In the genomic region with DNA sequence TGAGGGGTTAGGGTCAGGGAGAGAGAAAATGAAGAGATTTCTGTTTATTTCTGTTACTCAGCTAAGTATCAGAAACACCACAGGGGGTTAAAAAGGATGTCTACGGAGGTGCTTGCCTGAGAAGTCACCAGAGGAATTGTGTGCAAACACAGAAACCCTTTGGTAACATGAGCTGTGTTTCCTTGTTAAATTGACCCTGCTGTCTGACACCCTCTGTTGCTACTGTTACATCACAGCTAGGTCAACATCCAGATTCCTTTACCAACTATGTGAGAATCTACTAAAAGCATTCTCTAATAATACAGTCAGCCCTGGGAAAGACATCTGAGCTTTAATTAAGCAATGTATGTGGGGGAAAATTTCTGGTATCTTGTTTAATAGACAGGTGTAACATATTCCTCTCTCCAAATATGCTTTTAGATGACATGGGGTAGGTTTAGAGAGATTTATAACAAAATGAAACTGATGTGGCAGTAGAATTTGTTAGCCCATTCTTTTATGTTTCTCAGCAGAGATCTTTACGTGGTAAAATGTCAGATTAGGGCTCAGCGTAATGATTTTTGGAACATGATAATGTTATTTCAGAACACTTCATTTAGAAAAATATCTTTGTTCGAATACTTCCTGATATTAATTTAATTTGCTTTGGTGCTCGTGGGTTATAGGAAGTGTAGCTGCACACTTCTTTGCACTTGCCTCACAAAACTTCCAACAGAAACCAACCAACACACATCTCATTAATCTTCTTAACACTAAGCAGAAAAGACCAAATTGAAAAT, we compare ENCODE assay signal across 9 cellular contexts.
DNase-seq lines count a peak whose midpoint lies in the region; ATAC-seq and TF ChIP-seq lines count a peak whose summit lies in the region.
"Had no signal": no experiment of that assay in that cellular context is flagged by ENCODE, and none has a peak within 500 bp of the region (broad histone marks: within the 10 kb centered on the region; RNA-seq: fewer than 3 reads in every experiment).

No MANE protein-coding gene starts in this region.

- no peak overlapping the region for H3K4ac ChIP-seq in mesendoderm (ENCODE audit: low read depth, low read length)

- DNase-seq in AG09309 (ENCODE audit: low read depth) (peak; percentile 75), HPDE6-E6E7 (ENCODE audit: extremely low spot score) (peak; percentile 23), chondrocyte (ENCODE audit: low spot score) (no peak), mesendoderm (peak; percentile 99), posterior vena cava (ENCODE audit: low spot score) (no peak)

- peak overlapping the region; percentile 27 for H3K27ac ChIP-seq in mesendoderm (ENCODE audit: low read depth, low read length)

- H3K56ac ChIP-seq in mesendoderm (ENCODE audit: low read length), result peak overlapping the region; percentile 32

- peaks cover 14% of the 10 kb centered on the region for H3K4me1 Mint-ChIP-seq in chondrocyte (ENCODE audit: low read depth)

- H3K4me3 Mint-ChIP-seq in chondrocyte (ENCODE audit: unreplicated experiment), result no peak overlapping the region

- H3K9ac ChIP-seq in mesendoderm (ENCODE audit: low read length), result no peak overlapping the region

- no peak overlapping the region for H4K5ac ChIP-seq in mesendoderm (ENCODE audit: low read length)

- ATAC-seq in GM21390 (IDR thresholded peaks at IDR 0.05; ENCODE audit: unreplicated experiment), result no peak
- ATAC-seq in GM21360 (IDR thresholded peaks at IDR 0.05; ENCODE audit: unreplicated experiment), result no peak
- no peak for ATAC-seq in HG03521 (IDR thresholded peaks at IDR 0.05; ENCODE audit: unreplicated experiment)
- ATAC-seq: GM12878 had no signal

- H3K18ac ChIP-seq in mesendoderm (ENCODE audit: low read length), result peak overlapping the region; percentile 75

- H4K8ac ChIP-seq in mesendoderm (ENCODE audit: low read depth, low read length), result no peak overlapping the region

- H3K9me3 Mint-ChIP-seq in chondrocyte (ENCODE audit: low read depth), result no peaks in the 10 kb centered on the region

- H2AK5ac ChIP-seq in mesendoderm (ENCODE audit: low read length), result no peak overlapping the region

- no peak overlapping the region for H2BK15ac ChIP-seq in mesendoderm (replicated peaks; ENCODE audit: low read depth)

- TF ChIP-seq CTCF in AG09309 (IDR thresholded peaks at IDR 0.05; ENCODE audit: control insufficient read depth, insufficient read depth, low read depth, low read length, missing control alignments) (no peak), chondrocyte (IDR thresholded peaks at IDR 0.05) (no peak)

- H3K36me3 Mint-ChIP-seq in chondrocyte (ENCODE audit: low read depth), result no peaks in the 10 kb centered on the region

- H3K27me3 Mint-ChIP-seq in chondrocyte (ENCODE audit: low read depth), result no peaks in the 10 kb centered on the region

- H3K4me2 ChIP-seq in mesendoderm (ENCODE audit: low read length), result no peak overlapping the region

- H2BK120ac ChIP-seq in mesendoderm (ENCODE audit: low read depth, low read length), result peak overlapping the region; percentile 96

- H3K36me3 ChIP-seq in mesendoderm (ENCODE audit: control insufficient read depth, insufficient read depth, low read length), result no peaks in the 10 kb centered on the region

- H3K27ac Mint-ChIP-seq in chondrocyte (ENCODE audit: unreplicated experiment), result peak overlapping the region; percentile 4

- H3K79me1 ChIP-seq in mesendoderm (ENCODE audit: low read length), result no peaks in the 10 kb centered on the region

- no peak overlapping the region for H2BK5ac ChIP-seq in mesendoderm (ENCODE audit: low read length)

- H3K79me2 ChIP-seq in mesendoderm (ENCODE audit: control insufficient read depth, insufficient read depth, low read length), result no peaks in the 10 kb centered on the region

- no peak overlapping the region for H3K4me3 ChIP-seq in AG09309 (ENCODE audit: control insufficient read depth, low read depth, low read length)
- no peak overlapping the region for H3K4me3 ChIP-seq in mesendoderm (ENCODE audit: low read length)
- H3K4me3 ChIP-seq: GM12878 had no signal

- intact Hi-C loops in posterior vena cava (cut with DNase I), result no loop called here

- H3K4me1 ChIP-seq in mesendoderm (ENCODE audit: control insufficient read depth, low read depth, low read length), result no peaks in the 10 kb centered on the region

- no peak overlapping the region for H3K23ac ChIP-seq in mesendoderm (ENCODE audit: low read length)

- WGBS in mesendoderm (ENCODE audit: extremely low coverage, insufficient coverage, low lambda C conversion rate), result no CpG with 5 or more reads among the region's 5 CpGs

- H3K27me3 ChIP-seq in mesendoderm (ENCODE audit: insufficient read depth, low read length, poor library complexity), result no peaks in the 10 kb centered on the region

Comparison
In these comparisons a context has a peak if more than half of its experiments do, and no peak if none do; other contexts are left out.
1. DNase-seq: peak in AG09309 (single experiment), HPDE6-E6E7 (single experiment) and mesendoderm (single experiment); none in chondrocyte (single experiment) and posterior vena cava (single experiment).